Comparison of ENCODE assay signal across 1 cellular context in the genomic region with DNA sequence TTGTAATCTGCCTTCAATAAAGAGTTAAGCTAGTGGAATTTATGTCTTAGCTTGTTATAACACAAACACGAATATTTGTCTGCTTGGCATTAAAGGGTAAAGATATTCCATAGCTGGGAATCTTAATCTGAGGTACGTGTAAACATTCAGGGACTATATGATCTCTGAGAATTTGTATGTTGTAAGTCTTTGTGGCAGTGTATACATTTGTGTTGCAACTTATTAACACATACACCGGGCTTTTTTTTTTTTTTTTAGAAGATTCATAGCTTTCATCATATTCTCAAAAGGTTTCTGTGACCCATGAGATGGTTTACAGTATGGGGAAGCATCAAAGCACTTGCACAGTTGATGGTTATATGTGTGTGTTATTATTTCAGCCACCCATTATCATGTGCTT.
A peak's percentile ranks its signal among the peaks of the same experiment; 100 is the strongest.
TF ChIP-seq lines count a peak whose summit lies in the region.

No MANE protein-coding gene starts in this region.

TF ChIP-seq in K562, 482 proteins besides CTCF, POLR2A, EP300 and RAD21:
- TF ChIP-seq, protein P1, sequence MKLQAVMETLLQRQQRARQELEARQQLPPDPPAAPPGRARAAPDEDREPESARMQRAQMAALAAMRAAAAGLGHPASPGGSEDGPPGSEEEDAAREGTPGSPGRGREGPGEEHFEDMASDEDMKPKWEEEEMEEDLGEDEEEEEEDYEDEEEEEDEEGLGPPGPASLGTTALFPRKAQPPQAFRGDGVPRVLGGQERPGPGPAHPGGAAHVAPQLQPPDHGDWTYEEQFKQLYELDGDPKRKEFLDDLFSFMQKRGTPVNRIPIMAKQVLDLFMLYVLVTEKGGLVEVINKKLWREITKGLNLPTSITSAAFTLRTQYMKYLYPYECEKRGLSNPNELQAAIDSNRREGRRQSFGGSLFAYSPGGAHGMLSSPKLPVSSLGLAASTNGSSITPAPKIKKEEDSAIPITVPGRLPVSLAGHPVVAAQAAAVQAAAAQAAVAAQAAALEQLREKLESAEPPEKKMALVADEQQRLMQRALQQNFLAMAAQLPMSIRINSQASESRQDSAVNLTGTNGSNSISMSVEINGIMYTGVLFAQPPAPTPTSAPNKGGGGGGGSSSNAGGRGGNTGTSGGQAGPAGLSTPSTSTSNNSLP (IDR thresholded peaks at IDR 0.05; ENCODE audit: borderline replicate concordance, low read depth, low read length), result 0 out of 2 replicates have a peak, but pooled peaks have one; percentile 8
- TF ChIP-seq NCOA2 (IDR thresholded peaks at IDR 0.05; ENCODE audit: partially characterized antibody in 2 of 2), result no peak
- TF ChIP-seq, protein P2, sequence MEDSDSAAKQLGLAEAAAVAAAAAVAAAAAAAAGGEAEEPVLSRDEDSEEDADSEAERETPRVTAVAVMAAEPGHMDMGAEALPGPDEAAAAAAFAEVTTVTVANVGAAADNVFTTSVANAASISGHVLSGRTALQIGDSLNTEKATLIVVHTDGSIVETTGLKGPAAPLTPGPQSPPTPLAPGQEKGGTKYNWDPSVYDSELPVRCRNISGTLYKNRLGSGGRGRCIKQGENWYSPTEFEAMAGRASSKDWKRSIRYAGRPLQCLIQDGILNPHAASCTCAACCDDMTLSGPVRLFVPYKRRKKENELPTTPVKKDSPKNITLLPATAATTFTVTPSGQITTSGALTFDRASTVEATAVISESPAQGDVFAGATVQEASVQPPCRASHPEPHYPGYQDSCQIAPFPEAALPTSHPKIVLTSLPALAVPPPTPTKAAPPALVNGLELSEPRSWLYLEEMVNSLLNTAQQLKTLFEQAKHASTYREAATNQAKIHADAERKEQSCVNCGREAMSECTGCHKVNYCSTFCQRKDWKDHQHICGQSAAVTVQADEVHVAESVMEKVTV (CRISPR knock-in tag; IDR thresholded peaks at IDR 0.05), result 0 out of 2 replicates have a peak, but pooled peaks have one; percentile 31
- TF ChIP-seq CEBPB (tag; IDR thresholded peaks at IDR 0.05), result peak; percentile 61; the same call in 1 of the 2 replicates
- TF ChIP-seq ZNF384 (IDR thresholded peaks at IDR 0.05; ENCODE audit: low read depth, low read length), result 0 out of 2 replicates have a peak, but pooled peaks have one; percentile 4
- TF ChIP-seq, protein P3, sequence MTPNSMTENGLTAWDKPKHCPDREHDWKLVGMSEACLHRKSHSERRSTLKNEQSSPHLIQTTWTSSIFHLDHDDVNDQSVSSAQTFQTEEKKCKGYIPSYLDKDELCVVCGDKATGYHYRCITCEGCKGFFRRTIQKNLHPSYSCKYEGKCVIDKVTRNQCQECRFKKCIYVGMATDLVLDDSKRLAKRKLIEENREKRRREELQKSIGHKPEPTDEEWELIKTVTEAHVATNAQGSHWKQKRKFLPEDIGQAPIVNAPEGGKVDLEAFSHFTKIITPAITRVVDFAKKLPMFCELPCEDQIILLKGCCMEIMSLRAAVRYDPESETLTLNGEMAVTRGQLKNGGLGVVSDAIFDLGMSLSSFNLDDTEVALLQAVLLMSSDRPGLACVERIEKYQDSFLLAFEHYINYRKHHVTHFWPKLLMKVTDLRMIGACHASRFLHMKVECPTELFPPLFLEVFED (CRISPR knock-in tag; conservative IDR thresholded peaks at IDR 0.05), result 0 out of 2 replicates have a peak, but pooled peaks have one; percentile 10
- no peak for TF ChIP-seq POLR3A (IDR thresholded peaks at IDR 0.05; ENCODE audit: borderline replicate concordance, extremely low read depth, insufficient read depth, insufficient read length)
- TF ChIP-seq RBM14 (IDR thresholded peaks at IDR 0.05; ENCODE audit: borderline replicate concordance, insufficient read depth, low read depth, low read length), result no peak
- no peak for TF ChIP-seq ETV1 (tag; conservative IDR thresholded peaks at IDR 0.05; ENCODE audit: low read depth)
